25 cellular contexts compared by ENCODE assay signal in the genomic region with DNA sequence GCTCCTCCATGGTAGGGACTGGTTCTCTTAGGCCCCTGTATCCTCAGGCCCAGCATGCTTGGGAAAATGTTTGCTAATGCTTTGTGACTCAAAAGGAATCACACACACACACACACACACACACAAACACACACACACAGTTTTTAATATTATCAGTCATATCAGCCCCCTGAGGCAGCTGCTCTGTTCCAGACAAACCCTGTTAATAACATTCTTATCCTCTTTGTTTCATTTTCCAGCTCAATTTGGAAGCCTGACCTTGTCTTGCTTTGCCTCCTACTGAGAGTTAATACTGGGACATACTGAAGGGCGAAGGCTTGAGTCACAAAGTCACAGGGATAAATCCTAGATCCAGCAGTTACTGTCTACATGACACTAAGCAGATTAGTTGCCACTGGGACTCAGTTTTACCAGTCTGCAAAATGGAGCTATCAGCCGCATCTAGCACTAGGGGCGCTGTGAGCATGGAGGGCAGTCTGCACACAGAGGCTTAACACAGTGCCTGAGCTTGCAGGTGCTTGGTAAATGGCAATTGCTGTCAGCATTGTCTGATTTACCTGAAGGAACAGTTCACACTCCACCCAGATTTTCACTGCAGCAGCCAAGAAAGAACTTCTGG. TPM values are rescaled to one million over a fixed set of nuclear protein-coding genes. Genes with fewer than 3 reads are reported as not detected.
DNase-seq lines count a peak whose midpoint lies in the region; ATAC-seq and TF ChIP-seq lines count a peak whose summit lies in the region.
"Had no signal": no experiment of that assay in that cellular context is flagged by ENCODE, and none has a peak within 500 bp of the region (broad histone marks: within the 10 kb centered on the region; RNA-seq: fewer than 3 reads in every experiment).

No MANE protein-coding gene starts in this region.

- peak; percentile 89 for ATAC-seq in GM19351 (IDR thresholded peaks at IDR 0.05; ENCODE audit: unreplicated experiment)
- ATAC-seq: activated T-cell treated with anti-CD3 and anti-CD28 coated beads, Interleukin-2, amount 50 U/mL, for 72 hours; natural killer cell treated with Interleukin-12 subunit alpha and Interleukin-12 subunit beta and Interleukin-15 and Interleukin-18, amount 100 ng/mL, for 72 hours; stimulated activated naive CD8-positive, alpha-beta T cell treated with anti-CD3 and anti-CD28 coated beads, Interleukin-15, Interleukin-2, amounts not matched to agents 100 U/mL and 50 U/mL, for 24 hours; upper lobe of right lung had no signal

- H3K79me2 ChIP-seq in OCI-LY3 (ENCODE audit: low read length) = no peaks in the 10 kb centered on the region

- H3K4me3 ChIP-seq in OCI-LY3 (ENCODE audit: low read length) = no peak overlapping the region
- H3K4me3 ChIP-seq: dorsolateral prefrontal cortex, esophagus muscularis mucosa, upper lobe of right lung had no signal

- peaks cover 6% of the 10 kb centered on the region; the same call in 1 of the 2 replicates for H3K4me1 ChIP-seq in OCI-LY3 (ENCODE audit: low read length)
- H3K4me1 ChIP-seq: upper lobe of right lung had no signal

- H3K9ac ChIP-seq in OCI-LY3 (ENCODE audit: low read length) = no peak overlapping the region
- H3K9ac ChIP-seq: KMS-11 had no signal

- H3K27ac Mint-ChIP-seq in neural crest cell (ENCODE audit: unreplicated experiment) = no peak overlapping the region
- H3K27ac Mint-ChIP-seq: activated CD4-positive, alpha-beta memory T cell treated with anti-CD3 and anti-CD28 coated beads for 36 hours; activated naive CD8-positive, alpha-beta T cell treated with anti-CD3 and anti-CD28 coated beads, Interleukin-2, amount 10 ng/mL, durations not matched to agents 7 days and 5 days; activated T-cell treated with anti-CD3 and anti-CD28 coated beads, Interleukin-2, amount 50 U/mL, for 72 hours; CD4-positive, CD25-positive, alpha-beta regulatory T cell; natural killer cell treated with Interleukin-12 subunit alpha and Interleukin-12 subunit beta and Interleukin-15 and Interleukin-18, amount 100 ng/mL, for 72 hours had no signal

- no peaks in the 10 kb centered on the region for H3K36me3 ChIP-seq in OCI-LY3 (replicated peaks; ENCODE audit: low read depth, low read length)
- H3K36me3 ChIP-seq: esophagus muscularis mucosa, upper lobe of right lung had no signal

- H3K9me3 ChIP-seq in OCI-LY3 (ENCODE audit: insufficient read depth, low read length) = no peaks in the 10 kb centered on the region
- H3K9me3 ChIP-seq: esophagus muscularis mucosa, upper lobe of right lung had no signal

- no peaks in the 10 kb centered on the region for H3K9me3 Mint-ChIP-seq in neural crest cell
- H3K9me3 Mint-ChIP-seq: activated CD4-positive, alpha-beta memory T cell treated with anti-CD3 and anti-CD28 coated beads for 36 hours; activated naive CD8-positive, alpha-beta T cell treated with anti-CD3 and anti-CD28 coated beads, Interleukin-2, amount 10 ng/mL, durations not matched to agents 7 days and 5 days; activated T-cell treated with anti-CD3 and anti-CD28 coated beads, Interleukin-2, amount 50 U/mL, for 72 hours; CD4-positive, CD25-positive, alpha-beta regulatory T cell; natural killer cell treated with Interleukin-12 subunit alpha and Interleukin-12 subunit beta and Interleukin-15 and Interleukin-18, amount 100 ng/mL, for 72 hours had no signal

- no peak overlapping the region for H2AFZ ChIP-seq in OCI-LY3 (ENCODE audit: low read depth, low read length)

- H3K4me3 Mint-ChIP-seq in neural crest cell = no peak overlapping the region
- H3K4me3 Mint-ChIP-seq: activated CD4-positive, alpha-beta memory T cell treated with anti-CD3 and anti-CD28 coated beads for 36 hours; activated naive CD8-positive, alpha-beta T cell treated with anti-CD3 and anti-CD28 coated beads, Interleukin-2, amount 10 ng/mL, durations not matched to agents 7 days and 5 days; activated T-cell treated with anti-CD3 and anti-CD28 coated beads, Interleukin-2, amount 50 U/mL, for 72 hours; CD4-positive, CD25-positive, alpha-beta regulatory T cell; natural killer cell treated with Interleukin-12 subunit alpha and Interleukin-12 subunit beta and Interleukin-15 and Interleukin-18, amount 100 ng/mL, for 72 hours had no signal

- TF ChIP-seq CTCF in OCI-LY3 (IDR thresholded peaks at IDR 0.05; ENCODE audit: low read depth, low read length) (peak; percentile 71), neural crest cell (conservative IDR thresholded peaks at IDR 0.05) (peak; percentile 18)

- no peak overlapping the region for H3K27ac ChIP-seq in OCI-LY3 (ENCODE audit: low read length)
- H3K27ac ChIP-seq: dorsolateral prefrontal cortex, esophagus muscularis mucosa, KMS-11, upper lobe of right lung had no signal

- H3K27me3 Mint-ChIP-seq in neural crest cell (ENCODE audit: low read depth) = peaks cover 3% of the 10 kb centered on the region

- H3K36me3 Mint-ChIP-seq in neural crest cell (ENCODE audit: low read depth) = no peaks in the 10 kb centered on the region
- H3K36me3 Mint-ChIP-seq: activated CD4-positive, alpha-beta memory T cell treated with anti-CD3 and anti-CD28 coated beads for 36 hours; activated naive CD8-positive, alpha-beta T cell treated with anti-CD3 and anti-CD28 coated beads, Interleukin-2, amount 10 ng/mL, durations not matched to agents 7 days and 5 days; CD4-positive, CD25-positive, alpha-beta regulatory T cell; natural killer cell treated with Interleukin-12 subunit alpha and Interleukin-12 subunit beta and Interleukin-15 and Interleukin-18, amount 100 ng/mL, for 72 hours had no signal

- H4K20me1 ChIP-seq in OCI-LY3 (ENCODE audit: insufficient read depth, low read length) = no peaks in the 10 kb centered on the region

- H3K27me3 ChIP-seq in OCI-LY3 (ENCODE audit: low read depth, low read length) = peaks cover 61% of the 10 kb centered on the region
- H3K27me3 ChIP-seq: upper lobe of right lung had no signal

- H3K4me1 Mint-ChIP-seq in neural crest cell = no peaks in the 10 kb centered on the region
- H3K4me1 Mint-ChIP-seq: activated naive CD8-positive, alpha-beta T cell treated with anti-CD3 and anti-CD28 coated beads, Interleukin-2, amount 10 ng/mL, durations not matched to agents 7 days and 5 days; CD4-positive, CD25-positive, alpha-beta regulatory T cell had no signal

- H3K4me2 ChIP-seq in OCI-LY3 (ENCODE audit: low read length) = no peak overlapping the region
- H3K4me2 ChIP-seq: KMS-11 had no signal

- DNase-seq in NCI-H2171 treated with DMSO at 0.1 percent for 48 hours (lab: John Stamatoyannopoulos, UW) (peak; percentile 79), NCI-H2171 (lab: John Stamatoyannopoulos, UW) (no peak), neural crest cell (ENCODE audit: low read depth, low spot score) (no peak), NOMO-1 (lab: John Stamatoyannopoulos, UW; ENCODE audit: unreplicated experiment in 2 of 2) (no peak)
- DNase-seq in stimulated activated CD4-positive, alpha-beta T cell treated with anti-CD3 and anti-CD28 coated beads, Interleukin-12 subunit alpha, Interleukin-12 subunit beta, amount 100 ng/mL, for 4 hours = no peak
- DNase-seq in stimulated activated naive CD4-positive, alpha-beta T cell (lab: John Stamatoyannopoulos, UW) = no peak
- DNase-seq: 8988T; activated CD4-positive, alpha-beta memory T cell treated with anti-CD3 and anti-CD28 coated beads for 36 hours; activated naive CD8-positive, alpha-beta T cell treated with anti-CD3 and anti-CD28 coated beads, Interleukin-2, amount 10 ng/mL, durations not matched to agents 7 days and 5 days; activated T-cell treated with anti-CD3 and anti-CD28 coated beads, Interleukin-2, amount 50 U/mL, for 72 hours; DMS53; dorsolateral prefrontal cortex; mesenchymal stem cell; NCI-H1436; NCI-H345; stimulated activated CD4-positive, alpha-beta T cell treated with anti-CD3 and anti-CD28 coated beads, Interleukin-15, amount 100 ng/mL, for 24 hours; stimulated activated naive CD8-positive, alpha-beta T cell treated with anti-CD3 and anti-CD28 coated beads, Interleukin-15, Interleukin-2, amounts not matched to agents 100 U/mL and 50 U/mL, for 24 hours; upper lobe of right lung had no signal

RNA-seq across cellular contexts. Expression of a gene that starts 37.1 kb away (rescaled TPM):
- 0.09 TPM in 1 of 2 replicates, not detected in the other for total RNA-seq in neural crest cell
- total RNA-seq: activated CD4-positive, alpha-beta memory T cell treated with anti-CD3 and anti-CD28 coated beads for 36 hours; activated naive CD8-positive, alpha-beta T cell treated with anti-CD3 and anti-CD28 coated beads, Interleukin-2, amount 10 ng/mL, durations not matched to agents 7 days and 5 days; activated T-cell treated with anti-CD3 and anti-CD28 coated beads, Interleukin-2, amount 50 U/mL, for 72 hours; bronchial epithelial cell; natural killer cell treated with Interleukin-12 subunit alpha and Interleukin-12 subunit beta and Interleukin-15 and Interleukin-18, amount 100 ng/mL, for 72 hours had no signal
